Comparison of ENCODE assay signal across 1 cellular context in genomic region chr19:46378268-46378667, GRCh38.
TF ChIP-seq lines count a peak whose summit lies in the region.

No MANE protein-coding gene starts in this region.

TF ChIP-seq in HepG2, 621 proteins besides CTCF, POLR2A, EP300 and RAD21:
- TF ChIP-seq MIXL1 (CRISPR knock-in tag; IDR thresholded peaks at IDR 0.05) (no peak), SNAPC4 (CRISPR knock-in tag; IDR thresholded peaks at IDR 0.05) (no peak), ZIK1 (CRISPR knock-in tag; IDR thresholded peaks at IDR 0.05; ENCODE audit: borderline replicate concordance, low read depth) (no peak), ZNF101 (CRISPR knock-in tag; IDR thresholded peaks at IDR 0.05; ENCODE audit: borderline replicate concordance, low read depth) (no peak), CBX2 (IDR thresholded peaks at IDR 0.05; ENCODE audit: low read depth, low read length) (no peak), CBX2 (CRISPR knock-in tag; IDR thresholded peaks at IDR 0.05; ENCODE audit: low read depth) (no peak), SSRP1 (CRISPR knock-in tag; IDR thresholded peaks at IDR 0.05) (no peak), ZNF235 (CRISPR knock-in tag; IDR thresholded peaks at IDR 0.05; ENCODE audit: borderline replicate concordance) (no peak), RFXANK (CRISPR knock-in tag; IDR thresholded peaks at IDR 0.05) (no peak), AGO1 (IDR thresholded peaks at IDR 0.05; ENCODE audit: low read depth, low read length, poor library complexity, severe bottlenecking) (no peak), FOSL1 (CRISPR knock-in tag; IDR thresholded peaks at IDR 0.05; ENCODE audit: borderline replicate concordance) (no peak), CCDC6 (CRISPR knock-in tag; IDR thresholded peaks at IDR 0.05) (no peak), FOXO1 (CRISPR knock-in tag; IDR thresholded peaks at IDR 0.05) (no peak), ZNF749 (CRISPR knock-in tag; IDR thresholded peaks at IDR 0.05; ENCODE audit: borderline replicate concordance) (no peak), KLF15 (CRISPR knock-in tag; IDR thresholded peaks at IDR 0.05; ENCODE audit: borderline replicate concordance) (no peak), ZNF292 (CRISPR knock-in tag; IDR thresholded peaks at IDR 0.05; ENCODE audit: borderline replicate concordance, low read depth) (no peak)
- TF ChIP-seq, protein P1, sequence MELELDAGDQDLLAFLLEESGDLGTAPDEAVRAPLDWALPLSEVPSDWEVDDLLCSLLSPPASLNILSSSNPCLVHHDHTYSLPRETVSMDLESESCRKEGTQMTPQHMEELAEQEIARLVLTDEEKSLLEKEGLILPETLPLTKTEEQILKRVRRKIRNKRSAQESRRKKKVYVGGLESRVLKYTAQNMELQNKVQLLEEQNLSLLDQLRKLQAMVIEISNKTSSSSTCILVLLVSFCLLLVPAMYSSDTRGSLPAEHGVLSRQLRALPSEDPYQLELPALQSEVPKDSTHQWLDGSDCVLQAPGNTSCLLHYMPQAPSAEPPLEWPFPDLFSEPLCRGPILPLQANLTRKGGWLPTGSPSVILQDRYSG (CRISPR knock-in tag; IDR thresholded peaks at IDR 0.05): no peak
- TF ChIP-seq, protein P2, sequence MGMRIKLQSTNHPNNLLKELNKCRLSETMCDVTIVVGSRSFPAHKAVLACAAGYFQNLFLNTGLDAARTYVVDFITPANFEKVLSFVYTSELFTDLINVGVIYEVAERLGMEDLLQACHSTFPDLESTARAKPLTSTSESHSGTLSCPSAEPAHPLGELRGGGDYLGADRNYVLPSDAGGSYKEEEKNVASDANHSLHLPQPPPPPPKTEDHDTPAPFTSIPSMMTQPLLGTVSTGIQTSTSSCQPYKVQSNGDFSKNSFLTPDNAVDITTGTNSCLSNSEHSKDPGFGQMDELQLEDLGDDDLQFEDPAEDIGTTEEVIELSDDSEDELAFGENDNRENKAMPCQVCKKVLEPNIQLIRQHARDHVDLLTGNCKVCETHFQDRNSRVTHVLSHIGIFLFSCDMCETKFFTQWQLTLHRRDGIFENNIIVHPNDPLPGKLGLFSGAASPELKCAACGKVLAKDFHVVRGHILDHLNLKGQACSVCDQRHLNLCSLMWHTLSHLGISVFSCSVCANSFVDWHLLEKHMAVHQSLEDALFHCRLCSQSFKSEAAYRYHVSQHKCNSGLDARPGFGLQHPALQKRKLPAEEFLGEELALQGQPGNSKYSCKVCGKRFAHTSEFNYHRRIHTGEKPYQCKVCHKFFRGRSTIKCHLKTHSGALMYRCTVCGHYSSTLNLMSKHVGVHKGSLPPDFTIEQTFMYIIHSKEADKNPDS (CRISPR knock-in tag; IDR thresholded peaks at IDR 0.05): no peak
- TF ChIP-seq, protein P3, sequence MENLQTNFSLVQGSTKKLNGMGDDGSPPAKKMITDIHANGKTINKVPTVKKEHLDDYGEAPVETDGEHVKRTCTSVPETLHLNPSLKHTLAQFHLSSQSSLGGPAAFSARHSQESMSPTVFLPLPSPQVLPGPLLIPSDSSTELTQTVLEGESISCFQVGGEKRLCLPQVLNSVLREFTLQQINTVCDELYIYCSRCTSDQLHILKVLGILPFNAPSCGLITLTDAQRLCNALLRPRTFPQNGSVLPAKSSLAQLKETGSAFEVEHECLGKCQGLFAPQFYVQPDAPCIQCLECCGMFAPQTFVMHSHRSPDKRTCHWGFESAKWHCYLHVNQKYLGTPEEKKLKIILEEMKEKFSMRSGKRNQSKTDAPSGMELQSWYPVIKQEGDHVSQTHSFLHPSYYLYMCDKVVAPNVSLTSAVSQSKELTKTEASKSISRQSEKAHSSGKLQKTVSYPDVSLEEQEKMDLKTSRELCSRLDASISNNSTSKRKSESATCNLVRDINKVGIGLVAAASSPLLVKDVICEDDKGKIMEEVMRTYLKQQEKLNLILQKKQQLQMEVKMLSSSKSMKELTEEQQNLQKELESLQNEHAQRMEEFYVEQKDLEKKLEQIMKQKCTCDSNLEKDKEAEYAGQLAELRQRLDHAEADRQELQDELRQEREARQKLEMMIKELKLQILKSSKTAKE (CRISPR knock-in tag; IDR thresholded peaks at IDR 0.05; ENCODE audit: borderline replicate concordance): no peak
